8 cellular contexts compared by ENCODE assay signal in the genomic region with DNA sequence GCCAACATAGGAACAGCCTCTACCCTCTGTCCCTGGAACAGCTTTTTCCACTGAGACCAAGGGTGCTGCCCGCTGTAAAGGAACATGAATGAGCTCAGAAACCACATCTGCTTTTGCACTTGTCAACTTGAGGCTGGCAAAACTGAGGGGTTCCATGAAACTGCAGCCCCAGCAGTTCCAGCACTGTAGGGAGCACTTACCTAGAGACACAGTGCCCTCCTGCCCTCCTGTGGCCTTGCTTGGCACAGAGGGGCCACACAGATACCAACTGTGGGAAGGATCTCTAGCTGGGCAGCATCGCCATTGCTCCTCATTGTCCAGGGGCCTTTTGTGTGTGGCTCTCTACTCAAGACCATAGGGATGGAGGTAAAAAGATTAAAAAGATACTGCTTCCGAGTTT. TPM values are rescaled to one million over a fixed set of nuclear protein-coding genes. Genes with fewer than 3 reads are reported as not detected.
DNase-seq lines count a peak whose midpoint lies in the region; ATAC-seq, FAIRE-seq and TF ChIP-seq lines count a peak whose summit lies in the region.

No MANE protein-coding gene starts in this region.

- H3K27ac ChIP-seq in sigmoid colon, result peak overlapping the region in 1 of 4 donors; percentile 71

- ATAC-seq in HG03025 (IDR thresholded peaks at IDR 0.05; ENCODE audit: low FRiP score, unreplicated experiment) (no peak), GM19324 (IDR thresholded peaks at IDR 0.05; ENCODE audit: low FRiP score, unreplicated experiment) (no peak)

- DNase-seq in GM06990 (ENCODE audit: extremely low read depth, insufficient read length) (no peak), T-helper 1 cell (peak in 4 of 5 donors; percentile 33 to 52 (median 42)), sigmoid colon (peak; percentile 69), NCI-H1694 (lab: John Stamatoyannopoulos, UW) (no peak), H54 (ENCODE audit: insufficient read length, low spot score) (no peak)
- DNase-seq in effector CD8-positive, alpha-beta T cell (lab: John Stamatoyannopoulos, UW), result peak; percentile 24

- TF ChIP-seq POLR2A in sigmoid colon (IDR thresholded peaks at IDR 0.05) (no peak), H54 (IDR thresholded peaks at IDR 0.05; ENCODE audit: low read depth, low read length) (no peak)

- H3K4me1 ChIP-seq in sigmoid colon, result peaks cover 0 to 100% (median 99%) of the 10 kb centered on the region in 4 donors

- FAIRE-seq in H54 (lab: Jason Lieb, UNC), result no peak

- peak; percentile 17 for TF ChIP-seq CTCF in GM06990 (IDR thresholded peaks at IDR 0.05; ENCODE audit: insufficient read depth, low read length, poor library complexity, severe bottlenecking)
- TF ChIP-seq CTCF in sigmoid colon (IDR thresholded peaks at IDR 0.05), result no peak

- no peaks in the 10 kb centered on the region for H3K9me3 ChIP-seq in sigmoid colon

- no peak for TF ChIP-seq EP300 in sigmoid colon (IDR thresholded peaks at IDR 0.05)

- 78 to 93% methylated on average over 3 of the region's 3 CpGs for WGBS in sigmoid colon, 2 donors

- H3K4me3 ChIP-seq in GM06990 (replicated peaks; ENCODE audit: low read depth, low read length), result no peak overlapping the region
- H3K4me3 ChIP-seq in sigmoid colon, result no peak overlapping the region

- H3K27me3 ChIP-seq in GM06990 (replicated peaks; ENCODE audit: control insufficient read depth, insufficient read depth, low read length), result no peaks in the 10 kb centered on the region
- no peaks in the 10 kb centered on the region for H3K27me3 ChIP-seq in sigmoid colon

- intact Hi-C loops in sigmoid colon (cut with DNase I), result no loop called here

- H3K36me3 ChIP-seq in GM06990 (ENCODE audit: control insufficient read depth, insufficient read depth, low read length), result no peaks in the 10 kb centered on the region
- no peaks in the 10 kb centered on the region for H3K36me3 ChIP-seq in sigmoid colon

RNA-seq across cellular contexts. Expression of a gene that starts 51.6 kb away (rescaled TPM):
- 10 to 100 TPM; 52.4 to 80.9 (median 61.7) TPM for total RNA-seq in sigmoid colon
- 10 to 100 TPM in 1 of 3 donors, 1 to 10 TPM in 2; 1.4 to 20.4 (median 4.2) TPM for polyA plus RNA-seq in sigmoid colon

Comparison
In these comparisons a context has a peak if more than half of its experiments do, and no peak if none do; other contexts are left out.
1. DNase-seq: peak in T-helper 1 cell (4 of 5), effector CD8-positive, alpha-beta T cell (single experiment) and sigmoid colon (single experiment); none in GM06990 (single experiment), NCI-H1694 (single experiment) and H54 (single experiment).